In genomic region chr1:19083081-19083480, GRCh38 we compare ENCODE assay signal across 14 cellular contexts.
DNase-seq lines count a peak whose midpoint lies in the region; ATAC-seq, FAIRE-seq and TF ChIP-seq lines count a peak whose summit lies in the region.
"Had no signal": no experiment of that assay in that cellular context is flagged by ENCODE, and none has a peak within 500 bp of the region (broad histone marks: within the 10 kb centered on the region; RNA-seq: fewer than 3 reads in every experiment).

No MANE protein-coding gene starts in this region.

- peaks cover 21 to 38% of the 10 kb centered on the region in 2 donors for H3K36me3 Mint-ChIP-seq in activated naive CD4-positive, alpha-beta T cell treated with anti-CD3 and anti-CD28 coated beads, Interleukin-2, amount 50 U/mL, for 72 hours
- peaks cover 66% of the 10 kb centered on the region for H3K36me3 Mint-ChIP-seq in activated naive CD4-positive, alpha-beta T cell treated with anti-CD3 and anti-CD28 coated beads, Interleukin-2, amount 10 ng/mL, durations not matched to agents 7 days and 5 days
- H3K36me3 Mint-ChIP-seq in astrocyte (ENCODE audit: low read depth, unreplicated experiment), result peaks cover 58% of the 10 kb centered on the region
- H3K36me3 Mint-ChIP-seq in stimulated activated naive B cell treated with anti-CD40 and anti-IgM and Interleukin-4, amounts not matched to agents 10 μg/mL and 1 μg/mL and 100 μg/mL, for 72 hours, result peaks cover 35 to 68% of the 10 kb centered on the region in 2 donors

- peak; percentile 58 for FAIRE-seq in astrocyte (lab: Jason Lieb, UNC)
- FAIRE-seq: HTR-8/SVneo had no signal

- H3K4me2 ChIP-seq in astrocyte (ENCODE audit: low read length), result peak overlapping the region; percentile 54

- H3K4me1 Mint-ChIP-seq in activated naive CD4-positive, alpha-beta T cell treated with anti-CD3 and anti-CD28 coated beads, Interleukin-2, amount 10 ng/mL, durations not matched to agents 7 days and 5 days, result peaks cover 6% of the 10 kb centered on the region
- peaks cover 43% of the 10 kb centered on the region for H3K4me1 Mint-ChIP-seq in astrocyte (ENCODE audit: low read depth, unreplicated experiment)
- H3K4me1 Mint-ChIP-seq in stimulated activated naive B cell treated with anti-CD40 and anti-IgM and Interleukin-4, amounts not matched to agents 10 μg/mL and 1 μg/mL and 100 μg/mL, for 72 hours, result peaks cover 7 to 9% of the 10 kb centered on the region in 2 donors
- H3K4me1 Mint-ChIP-seq: central memory CD8-positive, alpha-beta T cell; H9 had no signal

- H3K9ac ChIP-seq in astrocyte (ENCODE audit: low read length), result peak overlapping the region; percentile 44

- H3K4me3 ChIP-seq in astrocyte (ENCODE audit: insufficient read depth, low read depth, low read length) (no peak overlapping the region), kidney epithelial cell (ENCODE audit: low read depth, low read length) (no peak overlapping the region)

- H3K27me3 Mint-ChIP-seq in activated naive CD4-positive, alpha-beta T cell treated with anti-CD3 and anti-CD28 coated beads, Interleukin-2, amount 10 ng/mL, durations not matched to agents 7 days and 5 days, result no peaks in the 10 kb centered on the region
- no peaks in the 10 kb centered on the region for H3K27me3 Mint-ChIP-seq in astrocyte (ENCODE audit: low read depth, unreplicated experiment)
- H3K27me3 Mint-ChIP-seq in stimulated activated naive B cell treated with anti-CD40 and anti-IgM and Interleukin-4, amounts not matched to agents 10 μg/mL and 1 μg/mL and 100 μg/mL, for 72 hours, result no peaks in the 10 kb centered on the region
- H3K27me3 Mint-ChIP-seq: central memory CD8-positive, alpha-beta T cell had no signal

- H3K4me1 ChIP-seq in astrocyte (ENCODE audit: insufficient read depth, low read length), result peaks cover 41% of the 10 kb centered on the region

- no peaks in the 10 kb centered on the region for H4K20me1 ChIP-seq in astrocyte (ENCODE audit: insufficient read depth, low read length)

- no peak for ATAC-seq in activated naive CD4-positive, alpha-beta T cell treated with anti-CD3 and anti-CD28 coated beads, Interleukin-2, amount 50 U/mL, for 72 hours
- ATAC-seq in stimulated activated naive B cell treated with anti-CD40 and anti-IgM and Interleukin-4, amounts not matched to agents 10 μg/mL and 1 μg/mL and 100 μg/mL, for 72 hours (replicated peaks), result no peak
- ATAC-seq in GM19455 (IDR thresholded peaks at IDR 0.05; ENCODE audit: unreplicated experiment), result no peak

- no peak for TF ChIP-seq CTCF in astrocyte (IDR thresholded peaks at IDR 0.05; ENCODE audit: insufficient read depth, low read depth, low read length)
- TF ChIP-seq CTCF in kidney epithelial cell (IDR thresholded peaks at IDR 0.05; ENCODE audit: insufficient read depth, low read length, poor library complexity, severe bottlenecking), result no peak

- no peaks in the 10 kb centered on the region for H3K9me3 ChIP-seq in astrocyte (ENCODE audit: insufficient read depth, low read depth, low read length)

- CTCF ChIA-PET in activated naive CD4-positive, alpha-beta T cell treated with anti-CD3 and anti-CD28 coated beads, Interleukin-2, amount 10 ng/mL, durations not matched to agents 7 days and 5 days (lab: Charles Lee), result interaction anchor here (1.3 to 2.6 kb wide), 2 partner anchors 170 to 175 kb away, joined by 4 to 9 read pairs; no protein-coding TSS in a partner anchor

- DNase-seq in activated naive CD4-positive, alpha-beta T cell treated with anti-CD3 and anti-CD28 coated beads, Interleukin-2, amount 50 U/mL, for 72 hours (ENCODE audit: low spot score in 2 of 2), result no peak
- DNase-seq in activated naive CD4-positive, alpha-beta T cell treated with anti-CD3 and anti-CD28 coated beads, Interleukin-2, amount 10 ng/mL, durations not matched to agents 7 days and 5 days, result no peak
- DNase-seq in astrocyte (ENCODE audit: low read depth) (peak; percentile 88), kidney epithelial cell (ENCODE audit: low read depth) (peak; percentile 64), COR-L47 (lab: John Stamatoyannopoulos, UW) (no peak), globus pallidus (ENCODE audit: low spot score) (no peak)
- no peak for DNase-seq in stimulated activated naive B cell treated with anti-CD40 and anti-IgM and Interleukin-4, amounts not matched to agents 10 μg/mL and 1 μg/mL and 100 μg/mL, for 72 hours
- DNase-seq: H9, NCI-H146, SHP77 had no signal

- peak overlapping the region; percentile 45 for H3K27ac ChIP-seq in astrocyte (ENCODE audit: low read depth, low read length)

- H3K36me3 ChIP-seq in astrocyte (ENCODE audit: insufficient read depth, low read length) (peaks cover 74% of the 10 kb centered on the region), kidney epithelial cell (ENCODE audit: control insufficient read depth, insufficient read depth, low read length) (peaks cover 5% of the 10 kb centered on the region)

- H2AFZ ChIP-seq in astrocyte (ENCODE audit: low read depth, low read length), result no peak overlapping the region

- no peaks in the 10 kb centered on the region for H3K27me3 ChIP-seq in astrocyte (ENCODE audit: insufficient read depth, low read length)
- H3K27me3 ChIP-seq in kidney epithelial cell (ENCODE audit: control insufficient read depth, insufficient read depth, low read length), result no peaks in the 10 kb centered on the region

- H3K9me3 Mint-ChIP-seq in activated naive CD4-positive, alpha-beta T cell treated with anti-CD3 and anti-CD28 coated beads, Interleukin-2, amount 50 U/mL, for 72 hours, result no peaks in the 10 kb centered on the region
- H3K9me3 Mint-ChIP-seq in activated naive CD4-positive, alpha-beta T cell treated with anti-CD3 and anti-CD28 coated beads, Interleukin-2, amount 10 ng/mL, durations not matched to agents 7 days and 5 days, result no peaks in the 10 kb centered on the region
- no peaks in the 10 kb centered on the region for H3K9me3 Mint-ChIP-seq in astrocyte (ENCODE audit: unreplicated experiment)
- H3K9me3 Mint-ChIP-seq in stimulated activated naive B cell treated with anti-CD40 and anti-IgM and Interleukin-4, amounts not matched to agents 10 μg/mL and 1 μg/mL and 100 μg/mL, for 72 hours, result no peaks in the 10 kb centered on the region
- H3K9me3 Mint-ChIP-seq: central memory CD8-positive, alpha-beta T cell; H9; nephron had no signal

- peak overlapping the region; percentile 5 to 46 for H3K27ac Mint-ChIP-seq in activated naive CD4-positive, alpha-beta T cell treated with anti-CD3 and anti-CD28 coated beads, Interleukin-2, amount 50 U/mL, for 72 hours
- no peak overlapping the region for H3K27ac Mint-ChIP-seq in activated naive CD4-positive, alpha-beta T cell treated with anti-CD3 and anti-CD28 coated beads, Interleukin-2, amount 10 ng/mL, durations not matched to agents 7 days and 5 days
- peak overlapping the region; percentile 94 for H3K27ac Mint-ChIP-seq in astrocyte (ENCODE audit: unreplicated experiment)
- H3K27ac Mint-ChIP-seq in stimulated activated naive B cell treated with anti-CD40 and anti-IgM and Interleukin-4, amounts not matched to agents 10 μg/mL and 1 μg/mL and 100 μg/mL, for 72 hours, result peak overlapping the region; percentile 38
- H3K27ac Mint-ChIP-seq: nephron had no signal

- H3K79me2 ChIP-seq in astrocyte (ENCODE audit: insufficient read depth, low read length), result no peaks in the 10 kb centered on the region

- no peak overlapping the region for H3K4me3 Mint-ChIP-seq in activated naive CD4-positive, alpha-beta T cell treated with anti-CD3 and anti-CD28 coated beads, Interleukin-2, amount 10 ng/mL, durations not matched to agents 7 days and 5 days
- peak overlapping the region; percentile 70 for H3K4me3 Mint-ChIP-seq in astrocyte (ENCODE audit: unreplicated experiment)
- no peak overlapping the region for H3K4me3 Mint-ChIP-seq in stimulated activated naive B cell treated with anti-CD40 and anti-IgM and Interleukin-4, amounts not matched to agents 10 μg/mL and 1 μg/mL and 100 μg/mL, for 72 hours
- H3K4me3 Mint-ChIP-seq: central memory CD8-positive, alpha-beta T cell; H9; nephron had no signal

Comparison
In these comparisons a context has a peak if more than half of its experiments do, and no peak if none do; other contexts are left out.
1. DNase-seq: peak in astrocyte (single experiment) and kidney epithelial cell (single experiment); none in activated naive CD4-positive, alpha-beta T cell treated with anti-CD3 and anti-CD28 coated beads, Interleukin-2, amount 50 U/mL, for 72 hours (0 of 2), activated naive CD4-positive, alpha-beta T cell treated with anti-CD3 and anti-CD28 coated beads, Interleukin-2, amount 10 ng/mL, durations not matched to agents 7 days and 5 days (single experiment), stimulated activated naive B cell treated with anti-CD40 and anti-IgM and Interleukin-4, amounts not matched to agents 10 μg/mL and 1 μg/mL and 100 μg/mL, for 72 hours (single experiment), COR-L47 (single experiment) and globus pallidus (single experiment).